ENCODE assay signal across 8 cellular contexts in genomic region chr6:141916682-141917505, GRCh38.
A peak's percentile ranks its signal among the peaks of the same experiment; 100 is the strongest.
DNase-seq lines count a peak whose midpoint lies in the region; ATAC-seq, FAIRE-seq and TF ChIP-seq lines count a peak whose summit lies in the region.
"Not testable (repeated sequence)": the region's sequence is repeated elsewhere in the genome, so short reads cannot be mapped to it uniquely, and the experiment has no call there.

No MANE protein-coding gene starts in this region.

- CTCF ChIA-PET in WTC11 (lab: Charles Lee) = interaction anchor here (1.2 kb wide), 1 partner anchor 155 kb away, joined by 3 read pairs; no protein-coding TSS in a partner anchor
- CTCF ChIA-PET in HepG2 (lab: Yijun Ruan, JAX; ENCODE audit: low intra/inter-chr PET ratio, low total read pairs) = not testable (repeated sequence)

- H3K9ac ChIP-seq in endodermal cell (ENCODE audit: extremely low read depth, low read length, poor library complexity, severe bottlenecking); HepG2 (ENCODE audit: insufficient read depth, low read depth, low read length); neural progenitor cell: not testable (repeated sequence)

- not testable (repeated sequence) for H3F3A ChIP-seq in GM23338 (replicated peaks; ENCODE audit: low read depth); neural progenitor cell (ENCODE audit: low read depth)

- H4K20me1 ChIP-seq in GM23338 (replicated peaks; ENCODE audit: insufficient read depth); HepG2 (ENCODE audit: insufficient read depth, low read length); neural progenitor cell (ENCODE audit: low read depth): not testable (repeated sequence)

- H3K36me3 Mint-ChIP-seq in GM23338 (ENCODE audit: low read depth); WTC11; endodermal cell (ENCODE audit: low read depth); neural progenitor cell: not testable (repeated sequence)

- TF ChIP-seq POLR2A in HepG2 (IDR thresholded peaks at IDR 0.05; ENCODE audit: insufficient read depth in 1 of 2, low read depth in 2 of 2, low read length in 2 of 2) = not testable (repeated sequence)

- not testable (repeated sequence) for H3K4me3 Mint-ChIP-seq in GM23338, endodermal cell, neural progenitor cell
- peak overlapping the region; percentile 39 for H3K4me3 Mint-ChIP-seq in WTC11

- H3K27me3 ChIP-seq in GM23338 (ENCODE audit: insufficient read depth); endodermal cell (ENCODE audit: control insufficient read depth, insufficient read depth, low read length, poor library complexity, severe bottlenecking); HepG2 (ENCODE audit: control insufficient read depth in 1 of 2, insufficient read depth in 2 of 2, low read length in 2 of 2); neural progenitor cell: not testable (repeated sequence)

- not testable (repeated sequence) for BruUV-seq in HepG2 (replicated peaks; lab: Mats Ljungman, UMichigan)

- H3K4me3 ChIP-seq in GM23338; endodermal cell (ENCODE audit: low read length); HepG2 (replicated peaks in 1 of 3; ENCODE audit: insufficient read depth in 1 of 3, low read depth in 2 of 3, low read length in 3 of 3); neural progenitor cell: not testable (repeated sequence)

- not testable (repeated sequence) for H3K9me2 ChIP-seq in GM23338 (ENCODE audit: insufficient read depth)

- not testable (repeated sequence) for H3K4me1 ChIP-seq in GM23338 (ENCODE audit: insufficient read depth); endodermal cell (ENCODE audit: control insufficient read depth, insufficient read depth, low read length); HepG2 (ENCODE audit: insufficient read depth, low read length); neural progenitor cell

- not testable (repeated sequence) for H3K9me3 Mint-ChIP-seq in GM23338, WTC11, endodermal cell, neural progenitor cell

- not testable (repeated sequence) for H3K36me3 ChIP-seq in GM23338 (ENCODE audit: insufficient read depth); endodermal cell (ENCODE audit: control insufficient read depth, insufficient read depth, low read length); HepG2 (replicated peaks in 1 of 2; ENCODE audit: control insufficient read depth in 1 of 2, insufficient read depth in 2 of 2, low read length in 2 of 2); neural progenitor cell

- ATAC-seq in GM23338, WTC11, HepG2: not testable (repeated sequence)

- not testable (repeated sequence) for H2AFZ ChIP-seq in GM23338
- H2AFZ ChIP-seq in HepG2 (ENCODE audit: low read length) (peak overlapping the region; percentile 3), neural progenitor cell (replicated peaks) (peak overlapping the region; percentile 24)

- WGBS in endodermal cell (ENCODE audit: insufficient coverage in 1 of 2, insufficient read length in 1 of 2), 2 experiments = 94 to 97% methylated on average over 8 to 26 of the region's 30 CpGs
- WGBS in HepG2 (ENCODE audit: low lambda C conversion rate) = 64% methylated on average over 29 of the region's 30 CpGs

- TF ChIP-seq RAD21 in HepG2 (CRISPR knock-in tag; IDR thresholded peaks at IDR 0.05) = not testable (repeated sequence)

- in situ Hi-C loops in HepG2 (cut with HindIII; ENCODE audit: extremely low pct_ligation_motif_present, low pct_unique_long_range_greater_than_20kb) = not testable (repeated sequence)

- DNase-seq in DMS53 treated with DMSO at 0.1 percent for 48 hours (lab: John Stamatoyannopoulos, UW; ENCODE audit: unreplicated experiment) (peak; percentile 12), GM23338 (ENCODE audit: low spot score) (peak; percentile 26), NCI-H82 (lab: John Stamatoyannopoulos, UW) (peak; percentile 5), RPMI8226 (peak; percentile 3), WTC11 (ENCODE audit: low spot score) (peak; percentile 71), endodermal cell (peak; percentile 65), neural progenitor cell (ENCODE audit: low spot score) (peak; percentile 5)
- DNase-seq in HepG2 (ENCODE audit: low spot score) = not testable (repeated sequence)

- H3K27me3 Mint-ChIP-seq in GM23338 (ENCODE audit: insufficient read depth, low read depth, poor library complexity); WTC11 (ENCODE audit: low read depth); endodermal cell (ENCODE audit: insufficient read depth); neural progenitor cell (ENCODE audit: insufficient read depth, low read depth): not testable (repeated sequence)

- not testable (repeated sequence) for H3K79me2 ChIP-seq in GM23338 (replicated peaks; ENCODE audit: insufficient read depth); HepG2 (ENCODE audit: insufficient read depth, low read length); neural progenitor cell (ENCODE audit: low read depth)

- FAIRE-seq in HepG2 (lab: Jason Lieb, UNC) = not testable (repeated sequence)

- not testable (repeated sequence) for H3K4me2 ChIP-seq in GM23338; HepG2 (ENCODE audit: low read depth, low read length); neural progenitor cell

- not testable (repeated sequence) for H3K27ac ChIP-seq in GM23338 (ENCODE audit: low read depth); endodermal cell (ENCODE audit: low read depth, low read length); HepG2 (ENCODE audit: extremely low read length, insufficient read depth, low read length); neural progenitor cell

- H3K4me1 Mint-ChIP-seq in GM23338, endodermal cell, neural progenitor cell: not testable (repeated sequence)
- peaks cover 30% of the 10 kb centered on the region for H3K4me1 Mint-ChIP-seq in WTC11

- POLR2A ChIA-PET in WTC11 (lab: Charles Lee); HepG2 (lab: Yijun Ruan, JAX): not testable (repeated sequence)

- H3K9me3 ChIP-seq in endodermal cell (ENCODE audit: control insufficient read depth, low read length); HepG2 (ENCODE audit: low read length); neural progenitor cell (ENCODE audit: low read depth): not testable (repeated sequence)

- TF ChIP-seq CTCF in GM23338 (conservative IDR thresholded peaks at IDR 0.05; ENCODE audit: low read depth in 2 of 2); WTC11 (IDR thresholded peaks at IDR 0.05); endodermal cell (conservative IDR thresholded peaks at IDR 0.05); HepG2 (CRISPR knock-in tag; IDR thresholded peaks at IDR 0.05); neural progenitor cell (IDR thresholded peaks at IDR 0.05): not testable (repeated sequence)

- H3K27ac Mint-ChIP-seq in GM23338, endodermal cell, neural progenitor cell: not testable (repeated sequence)
- peak overlapping the region; percentile 88 for H3K27ac Mint-ChIP-seq in WTC11

- not testable (repeated sequence) for TF ChIP-seq EP300 in HepG2 (IDR thresholded peaks at IDR 0.05; ENCODE audit: low read depth in 2 of 2, low read length in 2 of 2); HepG2 (CRISPR knock-in tag; IDR thresholded peaks at IDR 0.05; ENCODE audit: borderline replicate concordance)

- intact Hi-C loops in HepG2 (cut with micrococcal nuclease; ENCODE audit: unreplicated experiment) = not testable (repeated sequence)

TF ChIP-seq in WTC11, 78 proteins besides CTCF, POLR2A, EP300 and RAD21 (continues in another document):
- TF ChIP-seq FOXK1 (CRISPR knock-in tag; IDR thresholded peaks at IDR 0.05) = peak; percentile 77; the same call in 1 of the 2 replicates

TF ChIP-seq in HepG2, 621 proteins besides CTCF, POLR2A, EP300 and RAD21:
- TF ChIP-seq FOXA1 (IDR thresholded peaks at IDR 0.05) = not testable (repeated sequence)
- TF ChIP-seq FOXA1 (CRISPR knock-in tag; IDR thresholded peaks at IDR 0.05) = 0 out of 2 replicates have a peak, but pooled peaks have one; percentile 17
- peak; percentile 74 for TF ChIP-seq ZNF281 (CRISPR knock-in tag; IDR thresholded peaks at IDR 0.05; ENCODE audit: borderline replicate concordance)
